Comparison of ENCODE assay signal across 20 cellular contexts in the genomic region with DNA sequence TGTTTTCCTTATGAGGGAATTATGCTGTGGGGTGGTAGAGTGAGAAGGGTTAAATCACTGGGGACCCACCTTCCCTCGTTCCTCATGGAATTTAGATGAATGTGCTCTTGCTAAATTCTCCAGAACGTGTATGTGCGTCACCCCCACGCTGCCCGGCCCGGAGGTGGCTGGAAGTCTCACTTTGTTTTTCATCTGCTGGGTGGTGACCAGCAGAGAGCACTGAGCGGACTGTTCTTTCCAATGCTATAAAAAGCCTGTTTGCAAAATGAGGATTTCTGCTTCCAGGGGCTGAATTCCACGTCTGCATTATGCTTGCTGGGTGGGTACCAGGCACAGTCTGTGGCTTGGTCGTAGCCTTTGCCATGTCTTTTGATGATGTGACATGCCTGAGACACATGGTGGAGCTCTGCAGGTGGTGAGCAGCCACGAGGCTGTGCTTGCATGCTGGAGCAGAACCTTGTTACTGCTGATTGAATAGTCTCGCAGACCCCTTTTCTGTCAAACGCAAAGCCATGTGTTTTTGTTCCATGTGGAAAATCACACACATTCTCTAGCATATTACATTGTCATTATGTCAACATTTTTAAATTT.
DNase-seq lines count a peak whose midpoint lies in the region; ATAC-seq and TF ChIP-seq lines count a peak whose summit lies in the region.
"Had no signal": no experiment of that assay in that cellular context is flagged by ENCODE, and none has a peak within 500 bp of the region (broad histone marks: within the 10 kb centered on the region; RNA-seq: fewer than 3 reads in every experiment).

No MANE protein-coding gene starts in this region.

- DNase-seq in EH (ENCODE audit: low read depth) (peak; percentile 10), WERI-Rb-1 (peak; percentile 18), inferior parietal cortex (ENCODE audit: extremely low spot score) (peak; percentile 16), retinal pigment epithelial cell (ENCODE audit: low read depth) (peak; percentile 8), NK-92 (lab: John Stamatoyannopoulos, UW; ENCODE audit: unreplicated experiment) (no peak), NCI-H1048 (lab: John Stamatoyannopoulos, UW) (no peak)
- DNase-seq: amniotic stem cell; BE2C; DMS153; GOT3; kidney; NCI-H2081 treated with DMSO at 0.1 percent for 48 hours; NCI-H774; RPMI8226; stimulated activated naive CD8-positive, alpha-beta T cell treated with anti-CD3 and anti-CD28 coated beads, Interleukin-15, amount 100 ng/mL, for 72 hours had no signal

- no peak for ATAC-seq in HG03432 (IDR thresholded peaks at IDR 0.05; ENCODE audit: unreplicated experiment)
- no peak for ATAC-seq in HG02973 (IDR thresholded peaks at IDR 0.05; ENCODE audit: unreplicated experiment)
- ATAC-seq: activated T-helper 17 cell treated with anti-CD3 and anti-CD28 coated beads, Interleukin-2, amount 50 U/mL, for 72 hours; stimulated activated naive CD8-positive, alpha-beta T cell treated with anti-CD3 and anti-CD28 coated beads, Interleukin-15, amount 100 ng/mL, for 72 hours had no signal

- TF ChIP-seq CTCF in WERI-Rb-1 (IDR thresholded peaks at IDR 0.05; ENCODE audit: low read depth, low read length), result 0 out of 2 replicates have a peak, but pooled peaks have one; percentile 37
- TF ChIP-seq CTCF in retinal pigment epithelial cell (conservative IDR thresholded peaks at IDR 0.05; ENCODE audit: low read depth, low read length), result peak; percentile 2

- no peaks in the 10 kb centered on the region for H3K27me3 ChIP-seq in WERI-Rb-1 (ENCODE audit: insufficient read depth, low read depth, severe bottlenecking)
- H3K27me3 ChIP-seq: BE2C had no signal

- no peak overlapping the region for H3K4me3 ChIP-seq in WERI-Rb-1 (ENCODE audit: low read depth, low read length)
- no peak overlapping the region for H3K4me3 ChIP-seq in retinal pigment epithelial cell (ENCODE audit: low read length)

- no peaks in the 10 kb centered on the region for H3K36me3 ChIP-seq in WERI-Rb-1
- H3K36me3 ChIP-seq: BE2C had no signal

- H3K9me3 ChIP-seq in WERI-Rb-1 (ENCODE audit: severe bottlenecking), result no peaks in the 10 kb centered on the region
- H3K9me3 ChIP-seq: BE2C had no signal

- H3K27ac ChIP-seq in WERI-Rb-1, result no peak overlapping the region
- H3K27ac ChIP-seq: parathyroid adenoma, VCaP had no signal

Comparison
In these comparisons a context has a peak if more than half of its experiments do, and no peak if none do; other contexts are left out.
1. DNase-seq: peak in EH (single experiment), WERI-Rb-1 (single experiment), inferior parietal cortex (single experiment) and retinal pigment epithelial cell (single experiment); none in NK-92 (single experiment) and NCI-H1048 (single experiment).